ENCODE assay signal across 13 cellular contexts in the genomic region with DNA sequence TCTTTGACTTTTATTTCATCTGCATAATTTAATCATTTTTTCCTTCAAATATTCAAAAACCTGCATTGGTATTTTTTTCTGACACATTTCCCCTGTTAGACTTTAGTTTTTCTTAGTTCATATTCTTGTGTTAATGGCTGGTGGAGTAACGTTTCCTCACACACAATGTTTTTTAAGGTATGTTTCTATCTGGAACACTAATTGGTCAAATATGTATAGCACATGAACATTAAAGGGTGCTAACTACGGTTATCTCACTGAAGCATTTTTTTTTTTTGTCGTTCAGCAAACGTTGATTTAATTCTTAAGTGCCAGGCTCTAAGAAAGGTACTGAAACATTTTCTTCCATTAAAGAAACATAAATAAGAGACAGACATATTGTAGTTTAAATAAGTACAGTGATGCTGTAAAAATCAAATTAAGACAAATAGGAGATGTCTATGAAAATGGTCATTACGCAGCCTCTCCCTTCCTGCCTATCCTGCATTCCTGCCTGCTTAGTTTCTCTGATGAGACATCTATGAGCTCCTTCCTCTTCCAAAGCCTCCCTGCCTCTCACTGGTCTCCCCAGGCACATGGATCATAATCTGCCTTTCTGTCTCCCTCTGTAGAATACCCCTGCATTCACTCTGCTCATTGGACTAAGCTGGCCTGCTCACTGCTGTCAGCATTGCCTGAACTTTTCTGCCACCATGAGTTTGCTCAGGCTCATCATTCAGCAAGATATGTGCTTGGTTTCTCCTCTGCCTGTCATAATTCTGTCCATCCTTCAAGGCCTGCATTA.
DNase-seq lines count a peak whose midpoint lies in the region; ATAC-seq and TF ChIP-seq lines count a peak whose summit lies in the region.
"Had no signal": no experiment of that assay in that cellular context is flagged by ENCODE, and none has a peak within 500 bp of the region (broad histone marks: within the 10 kb centered on the region; RNA-seq: fewer than 3 reads in every experiment).

No MANE protein-coding gene starts in this region.

- in situ Hi-C loops in SK-MEL-5 (cut with HindIII; ENCODE audit: low pct_unique_long_range_greater_than_20kb, low sequenced_read_pairs), result no loop called here

- H3K4me1 ChIP-seq in ascending aorta, result no peaks in the 10 kb centered on the region

- H3K27me3 ChIP-seq in ascending aorta, result no peaks in the 10 kb centered on the region
- H3K27me3 ChIP-seq: BLaER1 had no signal

- H3K4me3 ChIP-seq in foreskin fibroblast (ENCODE audit: low read depth in 1 of 2, low read length in 2 of 2) (no peak overlapping the region), ascending aorta (no peak overlapping the region)
- H3K4me3 ChIP-seq: BLaER1, mucosa of descending colon, thoracic aorta had no signal

- ATAC-seq in GM21619 (IDR thresholded peaks at IDR 0.05; ENCODE audit: unreplicated experiment), result no peak
- ATAC-seq: mucosa of descending colon had no signal

- intact Hi-C loops in ascending aorta (cut with DNase I), result no loop called here

- H3K9me3 ChIP-seq in ascending aorta, result no peaks in the 10 kb centered on the region
- H3K9me3 ChIP-seq: BLaER1, mucosa of descending colon, thoracic aorta had no signal

- peak; percentile 18 for DNase-seq in NCI-H748 (lab: John Stamatoyannopoulos, UW; ENCODE audit: unreplicated experiment)
- no peak for DNase-seq in NCI-H748 treated with DMSO at 0.1 percent for 48 hours (lab: John Stamatoyannopoulos, UW)
- DNase-seq in SK-MEL-5 (ENCODE audit: low read depth, low spot score), result peak; percentile 59
- DNase-seq in foreskin fibroblast, result peak; percentile 69 to 72
- peak; percentile 59 for DNase-seq in stromal cell of bone marrow (ENCODE audit: low read depth)
- DNase-seq in ascending aorta (ENCODE audit: low spot score in 2 of 2), result no peak
- no peak for DNase-seq in cortex of kidney (lab: John Stamatoyannopoulos, UW)
- DNase-seq: H7, mucosa of descending colon, SHP77 treated with DMSO at 0.1 percent for 48 hours had no signal

- TF ChIP-seq CTCF in foreskin fibroblast (IDR thresholded peaks at IDR 0.05; ENCODE audit: low read depth, low read length) (no peak), ascending aorta (IDR thresholded peaks at IDR 0.05) (no peak)

- H3K27ac ChIP-seq in ascending aorta, result no peak overlapping the region
- H3K27ac ChIP-seq: thoracic aorta had no signal

- H3K36me3 ChIP-seq in ascending aorta, result no peaks in the 10 kb centered on the region
- H3K36me3 ChIP-seq: BLaER1, thoracic aorta had no signal

Comparison
In these comparisons a context has a peak if more than half of its experiments do, and no peak if none do; other contexts are left out.
1. DNase-seq: peak in NCI-H748 (single experiment), SK-MEL-5 (single experiment), foreskin fibroblast (2 of 2) and stromal cell of bone marrow (single experiment); none in NCI-H748 treated with DMSO at 0.1 percent for 48 hours (single experiment), ascending aorta (0 of 2) and cortex of kidney (single experiment).